Comparison of ENCODE assay signal across 1 cellular context in genomic region chr20:35273449-35274171, GRCh38.
TF ChIP-seq lines count a peak whose summit lies in the region.

No MANE protein-coding gene starts in this region.

TF ChIP-seq in SK-N-SH, 30 proteins besides CTCF, POLR2A, EP300 and RAD21 (continued from another document):
- TF ChIP-seq, protein P1, sequence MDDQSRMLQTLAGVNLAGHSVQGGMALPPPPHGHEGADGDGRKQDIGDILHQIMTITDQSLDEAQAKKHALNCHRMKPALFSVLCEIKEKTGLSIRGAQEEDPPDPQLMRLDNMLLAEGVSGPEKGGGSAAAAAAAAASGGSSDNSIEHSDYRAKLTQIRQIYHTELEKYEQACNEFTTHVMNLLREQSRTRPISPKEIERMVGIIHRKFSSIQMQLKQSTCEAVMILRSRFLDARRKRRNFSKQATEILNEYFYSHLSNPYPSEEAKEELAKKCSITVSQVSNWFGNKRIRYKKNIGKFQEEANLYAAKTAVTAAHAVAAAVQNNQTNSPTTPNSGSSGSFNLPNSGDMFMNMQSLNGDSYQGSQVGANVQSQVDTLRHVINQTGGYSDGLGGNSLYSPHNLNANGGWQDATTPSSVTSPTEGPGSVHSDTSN (IDR thresholded peaks at IDR 0.05): peak; percentile 10; the same call in 1 of the 2 replicates
- TF ChIP-seq USF1 (IDR thresholded peaks at IDR 0.05; ENCODE audit: borderline replicate concordance, low read depth): no peak
- TF ChIP-seq, protein P2, sequence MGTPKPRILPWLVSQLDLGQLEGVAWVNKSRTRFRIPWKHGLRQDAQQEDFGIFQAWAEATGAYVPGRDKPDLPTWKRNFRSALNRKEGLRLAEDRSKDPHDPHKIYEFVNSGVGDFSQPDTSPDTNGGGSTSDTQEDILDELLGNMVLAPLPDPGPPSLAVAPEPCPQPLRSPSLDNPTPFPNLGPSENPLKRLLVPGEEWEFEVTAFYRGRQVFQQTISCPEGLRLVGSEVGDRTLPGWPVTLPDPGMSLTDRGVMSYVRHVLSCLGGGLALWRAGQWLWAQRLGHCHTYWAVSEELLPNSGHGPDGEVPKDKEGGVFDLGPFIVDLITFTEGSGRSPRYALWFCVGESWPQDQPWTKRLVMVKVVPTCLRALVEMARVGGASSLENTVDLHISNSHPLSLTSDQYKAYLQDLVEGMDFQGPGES (IDR thresholded peaks at IDR 0.05; ENCODE audit: low read depth, low read length): no peak
